In genomic region chr16:89357055-89357454, GRCh38 we compare ENCODE assay signal across 1 cellular context.
TF ChIP-seq lines count a peak whose summit lies in the region.

No MANE protein-coding gene starts in this region.

TF ChIP-seq in K562, 482 proteins besides CTCF, POLR2A, EP300 and RAD21 (continued from another document):
- TF ChIP-seq ATF3 (IDR thresholded peaks at IDR 0.05) (0 out of 2 replicates have a peak, but pooled peaks have one; percentile 15), ATF3 (CRISPR knock-in tag; conservative IDR thresholded peaks at IDR 0.05) (no peak), MNT (conservative IDR thresholded peaks at IDR 0.05) (peak; percentile 60 to 81; a peak in 3 of 4 replicates), HMG20B (CRISPR knock-in tag; IDR thresholded peaks at IDR 0.05) (no peak), LCOR (CRISPR knock-in tag; IDR thresholded peaks at IDR 0.05) (no peak)
